Comparison of ENCODE assay signal across 9 cellular contexts in genomic region chr1:63323866-63324778, GRCh38. TPM values are rescaled to one million over a fixed set of nuclear protein-coding genes. Genes with fewer than 3 reads are reported as not detected.
DNase-seq lines count a peak whose midpoint lies in the region; ATAC-seq and TF ChIP-seq lines count a peak whose summit lies in the region.
"Had no signal": no experiment of that assay in that cellular context is flagged by ENCODE, and none has a peak within 500 bp of the region (broad histone marks: within the 10 kb centered on the region; RNA-seq: fewer than 3 reads in every experiment).

No MANE protein-coding gene starts in this region.

- H3K9me3 Mint-ChIP-seq in CD4-positive, alpha-beta T cell, result peaks cover 4% of the 10 kb centered on the region
- peaks cover 4% of the 10 kb centered on the region; the same call in 2 of the 3 replicates for H3K9me3 Mint-ChIP-seq in GM23338
- H3K9me3 Mint-ChIP-seq in activated naive CD8-positive, alpha-beta T cell treated with anti-CD3 and anti-CD28 coated beads, Interleukin-2, amount 10 ng/mL, durations not matched to agents 7 days and 5 days, result peaks cover 3% of the 10 kb centered on the region
- peaks cover 3 to 71% (median 36%) of the 10 kb centered on the region in 11 donors for H3K9me3 Mint-ChIP-seq in naive thymus-derived CD4-positive, alpha-beta T cell

- peaks cover 36% of the 10 kb centered on the region for H3K4me1 ChIP-seq in GM23338 (ENCODE audit: insufficient read depth)
- peaks cover 8 to 13% of the 10 kb centered on the region in 2 donors for H3K4me1 ChIP-seq in naive thymus-derived CD4-positive, alpha-beta T cell (ENCODE audit: control insufficient read depth in 2 of 2, insufficient read depth in 2 of 2, low read length in 2 of 2)
- peaks cover 11 to 12% of the 10 kb centered on the region in 2 donors for H3K4me1 ChIP-seq in gastrocnemius medialis

- H2AFZ ChIP-seq in GM23338, result no peak overlapping the region

- H3K9me2 ChIP-seq in GM23338 (ENCODE audit: insufficient read depth), result no peaks in the 10 kb centered on the region

- TF ChIP-seq CTCF in CD4-positive, alpha-beta T cell (IDR thresholded peaks at IDR 0.05), result no peak
- TF ChIP-seq CTCF in GM23338 (conservative IDR thresholded peaks at IDR 0.05; ENCODE audit: low read depth in 2 of 2) (no peak), gastrocnemius medialis (IDR thresholded peaks at IDR 0.05 in 4 of 5, conservative IDR thresholded peaks at IDR 0.05 in 1 of 5) (no peak), GM10266 (IDR thresholded peaks at IDR 0.05; ENCODE audit: control insufficient read depth, insufficient read depth, low read depth, missing control alignments) (no peak)

- H4K20me1 ChIP-seq in GM23338 (replicated peaks; ENCODE audit: insufficient read depth), result no peaks in the 10 kb centered on the region

- in situ Hi-C loops in gastrocnemius medialis (cut with MboI; ENCODE audit: low sequenced_read_pairs in 4 of 4), result no loop called here

- H3K27me3 Mint-ChIP-seq in CD4-positive, alpha-beta T cell, result peaks cover 88% of the 10 kb centered on the region
- H3K27me3 Mint-ChIP-seq in GM23338 (ENCODE audit: insufficient read depth, low read depth, poor library complexity), result peaks cover 77% of the 10 kb centered on the region
- peaks cover 79% of the 10 kb centered on the region for H3K27me3 Mint-ChIP-seq in activated naive CD8-positive, alpha-beta T cell treated with anti-CD3 and anti-CD28 coated beads, Interleukin-2, amount 10 ng/mL, durations not matched to agents 7 days and 5 days
- peaks cover 66 to 85% (median 77%) of the 10 kb centered on the region in 5 donors for H3K27me3 Mint-ChIP-seq in naive thymus-derived CD4-positive, alpha-beta T cell

- CTCF ChIA-PET in CD4-positive, alpha-beta T cell (lab: Charles Lee), result no interaction called here
- CTCF ChIA-PET in naive thymus-derived CD4-positive, alpha-beta T cell (lab: Charles Lee), result no interaction called here

- intact Hi-C loops in CD4-positive, alpha-beta T cell (cut with DNase I, micrococcal nuclease), result no loop called here
- intact Hi-C loops in naive thymus-derived CD4-positive, alpha-beta T cell (cut with micrococcal nuclease), result loop anchor here in 1 of 2 donors (2.0 to 5.0 kb wide), 3 partner anchors 43 to 923 kb away; partner anchors contain the start of genes ALG6, EFCAB7 and ITGB3BP
- intact Hi-C loops in gastrocnemius medialis (cut with DNase I; ENCODE audit: low total_unique reads), result no loop called here
- intact Hi-C loops in posterior cingulate gyrus (cut with DNase I), result no loop called here

- DNase-seq in CD4-positive, alpha-beta T cell, result no peak
- peak; percentile 65 for DNase-seq in GM23338 (ENCODE audit: low spot score)
- DNase-seq in activated naive CD8-positive, alpha-beta T cell treated with anti-CD3 and anti-CD28 coated beads, Interleukin-2, amount 10 ng/mL, durations not matched to agents 7 days and 5 days, result peak; percentile 36
- peak in 3 of 9 donors; percentile 4 to 6 (median 6) for DNase-seq in naive thymus-derived CD4-positive, alpha-beta T cell
- no peak for DNase-seq in gastrocnemius medialis
- DNase-seq in GM10266 (ENCODE audit: extremely low spot score), result no peak
- DNase-seq in posterior cingulate gyrus, result no peak
- no peak for DNase-seq in NCI-H226

- H3K9me3 ChIP-seq in CD4-positive, alpha-beta T cell (ENCODE audit: control insufficient read depth, low read length), result peaks cover 45% of the 10 kb centered on the region
- H3K9me3 ChIP-seq in naive thymus-derived CD4-positive, alpha-beta T cell (ENCODE audit: control insufficient read depth in 2 of 3, low read length in 3 of 3), result peaks cover 0 to 20% (median 0%) of the 10 kb centered on the region in 3 experiments
- no peaks in the 10 kb centered on the region for H3K9me3 ChIP-seq in gastrocnemius medialis

- H3K4me2 ChIP-seq in GM23338, result peak overlapping the region; percentile 88

- peaks cover 92% of the 10 kb centered on the region for H3K27me3 ChIP-seq in CD4-positive, alpha-beta T cell (ENCODE audit: control insufficient read depth, insufficient read depth, low read length)
- H3K27me3 ChIP-seq in GM23338 (ENCODE audit: insufficient read depth), result peaks cover 67% of the 10 kb centered on the region
- peaks cover 39 to 76% of the 10 kb centered on the region in 2 donors for H3K27me3 ChIP-seq in naive thymus-derived CD4-positive, alpha-beta T cell (ENCODE audit: control insufficient read depth in 2 of 2, insufficient read depth in 2 of 2, low read length in 2 of 2)
- H3K27me3 ChIP-seq in gastrocnemius medialis, result peaks cover 96 to 100% (median 99%) of the 10 kb centered on the region in 3 donors

- peaks cover 27% of the 10 kb centered on the region for H3K79me2 ChIP-seq in GM23338 (replicated peaks; ENCODE audit: insufficient read depth)

- H3K4me1 Mint-ChIP-seq in CD4-positive, alpha-beta T cell (ENCODE audit: low read depth), result peaks cover 48% of the 10 kb centered on the region
- peaks cover 35% of the 10 kb centered on the region for H3K4me1 Mint-ChIP-seq in GM23338
- H3K4me1 Mint-ChIP-seq in activated naive CD8-positive, alpha-beta T cell treated with anti-CD3 and anti-CD28 coated beads, Interleukin-2, amount 10 ng/mL, durations not matched to agents 7 days and 5 days, result peaks cover 30% of the 10 kb centered on the region
- peaks cover 9 to 69% (median 47%) of the 10 kb centered on the region in 7 donors for H3K4me1 Mint-ChIP-seq in naive thymus-derived CD4-positive, alpha-beta T cell

- peak; percentile 12 for ATAC-seq in CD4-positive, alpha-beta T cell (ENCODE audit: poor library complexity)
- ATAC-seq in GM23338 (no peak), gastrocnemius medialis (no peak)
- ATAC-seq in activated naive CD8-positive, alpha-beta T cell treated with anti-CD3 and anti-CD28 coated beads, Interleukin-2, amount 10 ng/mL, durations not matched to agents 7 days and 5 days (ENCODE audit: low read depth), result peak; percentile 16
- no peak for ATAC-seq in naive thymus-derived CD4-positive, alpha-beta T cell

- H3K4me3 Mint-ChIP-seq in CD4-positive, alpha-beta T cell, result peak overlapping the region; percentile 85
- H3K4me3 Mint-ChIP-seq in GM23338, result peak overlapping the region; percentile 96
- H3K4me3 Mint-ChIP-seq in activated naive CD8-positive, alpha-beta T cell treated with anti-CD3 and anti-CD28 coated beads, Interleukin-2, amount 10 ng/mL, durations not matched to agents 7 days and 5 days, result peak overlapping the region; percentile 80
- H3K4me3 Mint-ChIP-seq in naive thymus-derived CD4-positive, alpha-beta T cell, result peak overlapping the region; percentile 71 to 89 (median 82)

- peak overlapping the region; percentile 61 for H3K4me3 ChIP-seq in GM23338
- no peak overlapping the region for H3K4me3 ChIP-seq in naive thymus-derived CD4-positive, alpha-beta T cell (ENCODE audit: low read length)
- peak overlapping the region in 2 of 4 donors; percentile 27 to 28 for H3K4me3 ChIP-seq in gastrocnemius medialis

- H3K27ac Mint-ChIP-seq in CD4-positive, alpha-beta T cell, result peak overlapping the region; percentile 63
- peak overlapping the region; percentile 88; the same call in 1 of the 2 replicates for H3K27ac Mint-ChIP-seq in GM23338
- H3K27ac Mint-ChIP-seq in activated naive CD8-positive, alpha-beta T cell treated with anti-CD3 and anti-CD28 coated beads, Interleukin-2, amount 10 ng/mL, durations not matched to agents 7 days and 5 days, result peak overlapping the region; percentile 87
- peak overlapping the region in 7 of 9 donors; percentile 46 to 92 (median 64) for H3K27ac Mint-ChIP-seq in naive thymus-derived CD4-positive, alpha-beta T cell

- peaks cover 12% of the 10 kb centered on the region for H3K36me3 Mint-ChIP-seq in CD4-positive, alpha-beta T cell (ENCODE audit: low read depth)
- peaks cover 33% of the 10 kb centered on the region for H3K36me3 Mint-ChIP-seq in GM23338 (ENCODE audit: low read depth)
- peaks cover 8% of the 10 kb centered on the region for H3K36me3 Mint-ChIP-seq in activated naive CD8-positive, alpha-beta T cell treated with anti-CD3 and anti-CD28 coated beads, Interleukin-2, amount 10 ng/mL, durations not matched to agents 7 days and 5 days
- peaks cover 0 to 39% (median 1%) of the 10 kb centered on the region in 5 donors for H3K36me3 Mint-ChIP-seq in naive thymus-derived CD4-positive, alpha-beta T cell

- no peak for TF ChIP-seq POLR2A in gastrocnemius medialis (IDR thresholded peaks at IDR 0.05)

- no peak overlapping the region for H3K27ac ChIP-seq in CD4-positive, alpha-beta T cell (ENCODE audit: low read depth, low read length)
- H3K27ac ChIP-seq in GM23338 (ENCODE audit: low read depth) (no peak overlapping the region), gastrocnemius medialis (no peak overlapping the region)
- no peak overlapping the region for H3K27ac ChIP-seq in naive thymus-derived CD4-positive, alpha-beta T cell (ENCODE audit: low read depth, low read length)

- H3K36me3 ChIP-seq in GM23338 (ENCODE audit: insufficient read depth) (no peaks in the 10 kb centered on the region), gastrocnemius medialis (no peaks in the 10 kb centered on the region)
- no peaks in the 10 kb centered on the region for H3K36me3 ChIP-seq in naive thymus-derived CD4-positive, alpha-beta T cell (ENCODE audit: control insufficient read depth in 2 of 3, insufficient read depth in 3 of 3, low read length in 3 of 3)

- POLR2A ChIA-PET in CD4-positive, alpha-beta T cell (lab: Charles Lee), result interaction anchor here (0.6 kb wide), 1 partner anchor 29 kb away, joined by 3 read pairs; no protein-coding TSS in a partner anchor
- POLR2A ChIA-PET in activated naive CD8-positive, alpha-beta T cell treated with anti-CD3 and anti-CD28 coated beads, Interleukin-2, amount 10 ng/mL, durations not matched to agents 7 days and 5 days (lab: Charles Lee), result no interaction called here
- POLR2A ChIA-PET in naive thymus-derived CD4-positive, alpha-beta T cell (lab: Charles Lee), result no interaction called here

- H3F3A ChIP-seq in GM23338 (replicated peaks; ENCODE audit: low read depth), result peaks cover 19% of the 10 kb centered on the region; the same call in 1 of the 2 replicates

TF ChIP-seq in GM23338, 12 proteins besides CTCF, POLR2A, EP300 and RAD21 (continues in another document):
- TF ChIP-seq ZNF114 (CRISPR knock-in tag; IDR thresholded peaks at IDR 0.05) (no peak), EZH2 (IDR thresholded peaks at IDR 0.05; ENCODE audit: low read depth, unreplicated experiment) (no peak), POLR2AphosphoS5 (IDR thresholded peaks at IDR 0.05; ENCODE audit: low read depth) (no peak; the same call in 1 of the 2 replicates)

RNA-seq across cellular contexts. Expression of gene FOXD3, which starts 1.8 kb away (rescaled TPM):
- total RNA-seq in CD4-positive, alpha-beta T cell, result not detected
- total RNA-seq in GM23338 (2014; rRNA removed; shearing (Covaris generic)), result 41.3 and 49.0 TPM in 2 replicates
- 13.8 and 14.3 TPM in 2 replicates for polyA plus RNA-seq in GM23338 (2016; fragmentation: Nextera tagmentation; extraction: Ambion mirVana)
- total RNA-seq in activated naive CD8-positive, alpha-beta T cell treated with anti-CD3 and anti-CD28 coated beads, Interleukin-2, amount 10 ng/mL, durations not matched to agents 7 days and 5 days, result not detected
- total RNA-seq in naive thymus-derived CD4-positive, alpha-beta T cell, result not detected
- not detected for polyA plus RNA-seq in naive thymus-derived CD4-positive, alpha-beta T cell
- total RNA-seq in gastrocnemius medialis, result under 1 TPM; 0.22 to 0.97 (median 0.58) TPM
- total RNA-seq: glomerular endothelial cell had no signal

RNA-seq across cellular contexts. Expression of gene ALG6, which starts 43.3 kb away (rescaled TPM):
- total RNA-seq in CD4-positive, alpha-beta T cell, result 10 to 100 TPM; 10.6 to 11.2 TPM
- 34.6 and 42.1 TPM in 2 replicates for total RNA-seq in GM23338 (2014; rRNA removed; shearing (Covaris generic))
- polyA plus RNA-seq in GM23338 (2016; fragmentation: Nextera tagmentation; extraction: Ambion mirVana), result 19.7 and 24.1 TPM in 2 replicates
- total RNA-seq in activated naive CD8-positive, alpha-beta T cell treated with anti-CD3 and anti-CD28 coated beads, Interleukin-2, amount 10 ng/mL, durations not matched to agents 7 days and 5 days, result 10 to 100 TPM; 23.0 to 25.7 TPM
- total RNA-seq in naive thymus-derived CD4-positive, alpha-beta T cell, result 10 to 100 TPM; 16.1 to 29.8 (median 27.3) TPM
- 10 to 100 TPM; 21.0 to 25.1 TPM for polyA plus RNA-seq in naive thymus-derived CD4-positive, alpha-beta T cell
- 1 to 10 TPM; 2.3 to 9.5 (median 5.7) TPM for total RNA-seq in gastrocnemius medialis

Comparison
In these comparisons a context has a peak if more than half of its experiments do, and no peak if none do; other contexts are left out.
1. ATAC-seq: peak in CD4-positive, alpha-beta T cell (single experiment) and activated naive CD8-positive, alpha-beta T cell treated with anti-CD3 and anti-CD28 coated beads, Interleukin-2, amount 10 ng/mL, durations not matched to agents 7 days and 5 days (single experiment); none in GM23338 (single experiment), naive thymus-derived CD4-positive, alpha-beta T cell (single experiment) and gastrocnemius medialis (0 of 2).
2. DNase-seq: peak in GM23338 (single experiment) and activated naive CD8-positive, alpha-beta T cell treated with anti-CD3 and anti-CD28 coated beads, Interleukin-2, amount 10 ng/mL, durations not matched to agents 7 days and 5 days (single experiment); none in CD4-positive, alpha-beta T cell (0 of 10), gastrocnemius medialis (0 of 2), GM10266 (single experiment), posterior cingulate gyrus (0 of 10) and NCI-H226 (single experiment).
3. RNA of gene FOXD3, which starts 1.8 kb away (total RNA-seq): 41.3 to 49.0 TPM in GM23338; 0.22 to 0.97 TPM in gastrocnemius medialis, not detected in CD4-positive, alpha-beta T cell, not detected in activated naive CD8-positive, alpha-beta T cell treated with anti-CD3 and anti-CD28 coated beads, Interleukin-2, amount 10 ng/mL, durations not matched to agents 7 days and 5 days and not detected in naive thymus-derived CD4-positive, alpha-beta T cell; every median in the first group is over 10 times any median in the second.
4. Peak in every context shown above with its lines, with median percentiles within 50 percentile points of each other: H3K27ac Mint-ChIP-seq and H3K4me3 Mint-ChIP-seq.